Comparison of ENCODE assay signal across 8 cellular contexts in genomic region chr1:32962248-32962896, GRCh38. TPM values are rescaled to one million over a fixed set of nuclear protein-coding genes. Genes with fewer than 3 reads are reported as not detected.
DNase-seq lines count a peak whose midpoint lies in the region; ATAC-seq, FAIRE-seq and TF ChIP-seq lines count a peak whose summit lies in the region.

No MANE protein-coding gene starts in this region.

- FAIRE-seq in GM12891 (lab: Jason Lieb, UNC): peak; percentile 13

- H3K27me3 Mint-ChIP-seq in mesothelial cell of epicardium (ENCODE audit: low read depth): no peaks in the 10 kb centered on the region

- H3K27me3 ChIP-seq in KMS-11 (ENCODE audit: insufficient read depth, low read depth) (no peaks in the 10 kb centered on the region), brain microvascular endothelial cell (replicated peaks) (no peaks in the 10 kb centered on the region)

- peaks cover 34% of the 10 kb centered on the region for H3K4me1 ChIP-seq in KMS-11 (ENCODE audit: low read depth, poor library complexity, severe bottlenecking)

- H3K27ac ChIP-seq in KMS-11 (no peak overlapping the region), brain microvascular endothelial cell (no peak overlapping the region)

- H3K27ac Mint-ChIP-seq in mesothelial cell of epicardium: peak overlapping the region; percentile 2

- TF ChIP-seq CTCF in KMS-11 (conservative IDR thresholded peaks at IDR 0.05; ENCODE audit: low read depth, low read length) (no peak), brain microvascular endothelial cell (IDR thresholded peaks at IDR 0.05; ENCODE audit: low read depth, low read length, missing control alignments) (no peak), mesothelial cell of epicardium (IDR thresholded peaks at IDR 0.05; ENCODE audit: unreplicated experiment) (no peak)

- no peaks in the 10 kb centered on the region for H3K9me3 Mint-ChIP-seq in mesothelial cell of epicardium

- H3K4me3 ChIP-seq in KMS-11 (IDR thresholded peaks at IDR 0.05; ENCODE audit: insufficient read depth, low read depth, low read length) (no peak overlapping the region), brain microvascular endothelial cell (ENCODE audit: low read depth, low read length) (peak overlapping the region; percentile 87)

- peak overlapping the region; percentile 76 for H3K4me3 Mint-ChIP-seq in mesothelial cell of epicardium

- H3K9ac ChIP-seq in KMS-11: no peak overlapping the region

- H3K79me2 ChIP-seq in KMS-11 (ENCODE audit: insufficient read depth, low read depth): peaks cover 35% of the 10 kb centered on the region; the same call in 1 of the 2 replicates

- no peaks in the 10 kb centered on the region for H3K36me3 Mint-ChIP-seq in mesothelial cell of epicardium

- peaks cover 33% of the 10 kb centered on the region for H3K4me1 Mint-ChIP-seq in mesothelial cell of epicardium

- no peak for TF ChIP-seq POLR2A in GM12891 (IDR thresholded peaks at IDR 0.05; ENCODE audit: low read depth, low read length)

- H2AFZ ChIP-seq in KMS-11 (ENCODE audit: low read depth): no peak overlapping the region

- no peak for ATAC-seq in GM21786 (IDR thresholded peaks at IDR 0.05; ENCODE audit: unreplicated experiment)
- no peak for ATAC-seq in GM19023 (IDR thresholded peaks at IDR 0.05; ENCODE audit: unreplicated experiment)

- peak overlapping the region; percentile 81 for H3K4me2 ChIP-seq in KMS-11

- in situ Hi-C loops in brain microvascular endothelial cell (cut with HindIII; ENCODE audit: low pct_ligation_motif_present, low sequenced_read_pairs): no loop called here

- DNase-seq in GM12891 (ENCODE audit: insufficient read length, low spot score) (no peak), brain microvascular endothelial cell (no peak), mesothelial cell of epicardium (ENCODE audit: low spot score in 2 of 2, unreplicated experiment in 2 of 2) (no peak), mucosa of gallbladder (ENCODE audit: low spot score) (no peak), NCI-H2196 treated with DMSO at 0.1 percent for 48 hours (lab: John Stamatoyannopoulos, UW; ENCODE audit: unreplicated experiment) (no peak)

- H3K36me3 ChIP-seq in KMS-11 (ENCODE audit: insufficient read depth) (no peaks in the 10 kb centered on the region), brain microvascular endothelial cell (replicated peaks) (no peaks in the 10 kb centered on the region)

- H4K20me1 ChIP-seq in KMS-11 (ENCODE audit: insufficient read depth): peaks cover 9% of the 10 kb centered on the region; the same call in 1 of the 2 replicates

TF ChIP-seq in GM12891, 5 proteins besides CTCF, POLR2A, EP300 and RAD21:
- TF ChIP-seq POLR2AphosphoS5 (IDR thresholded peaks at IDR 0.05; ENCODE audit: low read depth, low read length): no peak
- no peak for TF ChIP-seq SPI1 (IDR thresholded peaks at IDR 0.05; ENCODE audit: low read depth, low read length)
- no peak for TF ChIP-seq TAF1 (IDR thresholded peaks at IDR 0.05; ENCODE audit: low read depth, low read length)
- no peak for TF ChIP-seq POU2F2 (IDR thresholded peaks at IDR 0.05; ENCODE audit: low read depth, low read length)
- no peak for TF ChIP-seq PAX5 (IDR thresholded peaks at IDR 0.05; ENCODE audit: insufficient read depth, low read length, severe bottlenecking)

RNA-seq across cellular contexts. Expression of gene RNF19B, which starts 2.2 kb away (rescaled TPM):
- polyA plus RNA-seq in GM12891 (2012; ENCODE audit: low read depth, missing spikeins): 19.3 TPM
- 14.3 to 15.5 TPM (median 14.6 TPM) in 3 replicates for total RNA-seq in mesothelial cell of epicardium
- total RNA-seq in mucosa of gallbladder: 31.4 TPM
